In genomic region chr2:10599921-10600320, GRCh38 we compare ENCODE assay signal across 25 cellular contexts.
"Had no signal": no experiment of that assay in that cellular context is flagged by ENCODE, and none has a peak within 500 bp of the region (broad histone marks: within the 10 kb centered on the region; RNA-seq: fewer than 3 reads in every experiment).

No MANE protein-coding gene starts in this region.

- H3K27ac Mint-ChIP-seq: activated B cell treated with CpG ODN at 0.5 μM for 24 hours; activated CD4-positive, alpha-beta T cell treated with anti-CD3 and anti-CD28 coated beads for 36 hours; memory B cell; nephron progenitor cell; stimulated activated effector memory CD8-positive, alpha-beta T cell treated with anti-CD3 and anti-CD28 coated beads, Interleukin-12 subunit alpha, Interleukin-12 subunit beta, amount 100 ng/mL, for 72 hours; stimulated activated naive CD8-positive, alpha-beta T cell treated with anti-CD3 and anti-CD28 coated beads, Interleukin-15, amount 100 ng/mL, for 72 hours had no signal

- ATAC-seq: activated CD4-positive, alpha-beta T cell treated with anti-CD3 and anti-CD28 coated beads for 36 hours; body of pancreas; gastrocnemius medialis; left cardiac atrium; pancreas; right lobe of liver; stimulated activated effector memory CD8-positive, alpha-beta T cell treated with anti-CD3 and anti-CD28 coated beads, Interleukin-12 subunit alpha, Interleukin-12 subunit beta, amount 100 ng/mL, for 72 hours; stimulated activated naive CD8-positive, alpha-beta T cell treated with anti-CD3 and anti-CD28 coated beads, Interleukin-15, amount 100 ng/mL, for 72 hours had no signal

- H3K4me1 Mint-ChIP-seq: activated B cell treated with CpG ODN at 0.5 μM for 24 hours; activated CD4-positive, alpha-beta T cell treated with anti-CD3 and anti-CD28 coated beads for 36 hours; memory B cell; stimulated activated effector memory CD8-positive, alpha-beta T cell treated with anti-CD3 and anti-CD28 coated beads, Interleukin-12 subunit alpha, Interleukin-12 subunit beta, amount 100 ng/mL, for 72 hours; stimulated activated naive CD8-positive, alpha-beta T cell treated with anti-CD3 and anti-CD28 coated beads, Interleukin-15, amount 100 ng/mL, for 72 hours had no signal

- H3K9me3 Mint-ChIP-seq: activated B cell treated with CpG ODN at 0.5 μM for 24 hours; memory B cell; stimulated activated effector memory CD8-positive, alpha-beta T cell treated with anti-CD3 and anti-CD28 coated beads, Interleukin-12 subunit alpha, Interleukin-12 subunit beta, amount 100 ng/mL, for 72 hours; stimulated activated naive CD8-positive, alpha-beta T cell treated with anti-CD3 and anti-CD28 coated beads, Interleukin-15, amount 100 ng/mL, for 72 hours had no signal

- H3K27me3 Mint-ChIP-seq: activated B cell treated with CpG ODN at 0.5 μM for 24 hours; activated CD4-positive, alpha-beta T cell treated with anti-CD3 and anti-CD28 coated beads for 36 hours; memory B cell; stimulated activated naive CD8-positive, alpha-beta T cell treated with anti-CD3 and anti-CD28 coated beads, Interleukin-15, amount 100 ng/mL, for 72 hours had no signal

- H3K4me1 ChIP-seq: body of pancreas, esophagus squamous epithelium, gastrocnemius medialis, pancreas had no signal

- H3K9me3 ChIP-seq: body of pancreas, esophagus squamous epithelium, gastrocnemius medialis, pancreas, right lobe of liver, tibial nerve, vagina had no signal

- H3K4me3 Mint-ChIP-seq: activated B cell treated with CpG ODN at 0.5 μM for 24 hours; activated CD4-positive, alpha-beta T cell treated with anti-CD3 and anti-CD28 coated beads for 36 hours; memory B cell; nephron progenitor cell; stimulated activated effector memory CD8-positive, alpha-beta T cell treated with anti-CD3 and anti-CD28 coated beads, Interleukin-12 subunit alpha, Interleukin-12 subunit beta, amount 100 ng/mL, for 72 hours; stimulated activated naive CD8-positive, alpha-beta T cell treated with anti-CD3 and anti-CD28 coated beads, Interleukin-15, amount 100 ng/mL, for 72 hours had no signal

- H3K27ac ChIP-seq: body of pancreas, cardiac muscle cell, esophagus squamous epithelium, gastrocnemius medialis, pancreas, right lobe of liver, skin epidermis, tibial nerve, vagina had no signal

- DNase-seq: activated B cell treated with CpG ODN at 0.5 μM for 24 hours; activated CD4-positive, alpha-beta T cell treated with anti-CD3 and anti-CD28 coated beads for 36 hours; activated CD4-positive, alpha-beta T cell treated with anti-CD3 and anti-CD28 coated beads, Interleukin-2, amount 50 U/mL, for 4 hours; activated CD8-positive, alpha-beta memory T cell treated with anti-CD3 and anti-CD28 coated beads, Interleukin-2, amount 50 U/mL, for 48 hours; activated naive CD4-positive, alpha-beta T cell treated with Interleukin-2 at 50 U/mL for 16 hours; activated T-cell treated with anti-CD3 and anti-CD28 coated beads, Interleukin-2, amount 50 U/mL, for 48 hours; body of pancreas; effector memory CD4-positive, alpha-beta T cell; esophagus squamous epithelium; gastrocnemius medialis; hippocampal formation; islet precursor cell; left cardiac atrium; nephron progenitor cell; pancreas; right lobe of liver; stimulated activated CD4-positive, alpha-beta T cell treated with anti-CD3 and anti-CD28 coated beads, Interleukin-2, amount 100 ng/mL, for 24 hours; stimulated activated naive CD8-positive, alpha-beta T cell treated with anti-CD3 and anti-CD28 coated beads, Interleukin-15, amount 100 ng/mL, for 72 hours; T-helper 9 cell had no signal

- H3K27me3 ChIP-seq: body of pancreas, cardiac muscle cell, esophagus squamous epithelium, gastrocnemius medialis, pancreas, right lobe of liver, tibial nerve, vagina had no signal

- H3K4me3 ChIP-seq: body of pancreas, cardiac muscle cell, esophagus squamous epithelium, gastrocnemius medialis, pancreas, right lobe of liver, skin epidermis, tibial nerve, vagina had no signal
